ENCODE assay signal across 27 cellular contexts in genomic region chr1:27551953-27552312, GRCh38.
"Had no signal": no experiment of that assay in that cellular context is flagged by ENCODE, and none has a peak within 500 bp of the region (broad histone marks: within the 10 kb centered on the region; RNA-seq: fewer than 3 reads in every experiment).

No MANE protein-coding gene starts in this region.

- H3K4me1 ChIP-seq: parathyroid adenoma had no signal

- DNase-seq: heart right ventricle; kidney glomerular epithelial cell; left cardiac atrium; lower lobe of right lung; mammary epithelial cell; midbrain; mucosa of descending colon; naive thymus-derived CD4-positive, alpha-beta T cell; nucleus accumbens; right lobe of liver; stimulated activated CD4-positive, alpha-beta T cell treated with anti-CD3 and anti-CD28 coated beads, Interleukin-12 subunit alpha, Interleukin-12 subunit beta, amount 100 ng/mL, for 4 hours; stimulated activated CD4-positive, alpha-beta T cell treated with anti-CD3 and anti-CD28 coated beads, Interleukin-15, amount 100 ng/mL, for 24 hours; stimulated activated CD4-positive, alpha-beta T cell treated with anti-CD3 and anti-CD28 coated beads, Interleukin-2, amount 100 ng/mL, for 24 hours; stimulated activated CD4-positive, alpha-beta T cell treated with anti-CD3 and anti-CD28 coated beads, Interleukin-4, amount 100 ng/mL, for 1 hour; stimulated activated naive CD4-positive, alpha-beta T cell; stimulated activated naive CD8-positive, alpha-beta T cell treated with anti-CD3 and anti-CD28 coated beads, Interleukin-15, amount 100 ng/mL, for 72 hours; substantia nigra; uterus had no signal

- H2AFZ ChIP-seq: hepatocyte, parathyroid adenoma had no signal

- H3K9me3 ChIP-seq: heart right ventricle, lower lobe of right lung, mucosa of descending colon, right atrium auricular region, right lobe of liver, tibial nerve, uterus had no signal

- H3K4me3 Mint-ChIP-seq: naive thymus-derived CD4-positive, alpha-beta T cell; natural killer cell treated with Interleukin-12 subunit alpha and Interleukin-12 subunit beta and Interleukin-15 and Interleukin-18, amount 100 ng/mL, for 72 hours; stimulated activated naive CD8-positive, alpha-beta T cell treated with anti-CD3 and anti-CD28 coated beads, Interleukin-15, amount 100 ng/mL, for 72 hours; type B pancreatic cell had no signal

- H3K27me3 Mint-ChIP-seq: naive thymus-derived CD4-positive, alpha-beta T cell; natural killer cell treated with Interleukin-12 subunit alpha and Interleukin-12 subunit beta and Interleukin-15 and Interleukin-18, amount 100 ng/mL, for 72 hours; stimulated activated naive CD8-positive, alpha-beta T cell treated with anti-CD3 and anti-CD28 coated beads, Interleukin-15, amount 100 ng/mL, for 72 hours; type B pancreatic cell had no signal

- H3K27ac Mint-ChIP-seq: natural killer cell treated with Interleukin-12 subunit alpha and Interleukin-12 subunit beta and Interleukin-15 and Interleukin-18, amount 100 ng/mL, for 72 hours; stimulated activated naive CD8-positive, alpha-beta T cell treated with anti-CD3 and anti-CD28 coated beads, Interleukin-15, amount 100 ng/mL, for 72 hours; type B pancreatic cell had no signal

- H3K27me3 ChIP-seq: heart right ventricle, hepatocyte, right atrium auricular region, right lobe of liver, tibial nerve, uterus had no signal

- FAIRE-seq: keratinocyte had no signal

- H3K27ac ChIP-seq: hepatocyte, lower lobe of right lung, parathyroid adenoma, right lobe of liver had no signal

- H3K9ac ChIP-seq: parathyroid adenoma had no signal

- H3K4me3 ChIP-seq: heart right ventricle, hepatocyte, lower lobe of right lung, mucosa of descending colon, right atrium auricular region, right lobe of liver, smooth muscle cell, tibial nerve, uterus had no signal

- H3K9me3 Mint-ChIP-seq: natural killer cell treated with Interleukin-12 subunit alpha and Interleukin-12 subunit beta and Interleukin-15 and Interleukin-18, amount 100 ng/mL, for 72 hours; stimulated activated naive CD8-positive, alpha-beta T cell treated with anti-CD3 and anti-CD28 coated beads, Interleukin-15, amount 100 ng/mL, for 72 hours; type B pancreatic cell had no signal

- ATAC-seq: heart right ventricle; left cardiac atrium; left lobe of liver; lower lobe of right lung; mucosa of descending colon; naive thymus-derived CD4-positive, alpha-beta T cell; right lobe of liver; stimulated activated naive CD8-positive, alpha-beta T cell treated with anti-CD3 and anti-CD28 coated beads, Interleukin-15, amount 100 ng/mL, for 72 hours had no signal

- H3K79me2 ChIP-seq: parathyroid adenoma had no signal

- H3K36me3 ChIP-seq: uterus had no signal

- H3K36me3 Mint-ChIP-seq: natural killer cell treated with Interleukin-12 subunit alpha and Interleukin-12 subunit beta and Interleukin-15 and Interleukin-18, amount 100 ng/mL, for 72 hours had no signal

- H3K4me2 ChIP-seq: hepatocyte, smooth muscle cell had no signal
